Comparison of ENCODE assay signal across 15 cellular contexts in genomic region chr5:55668356-55668755, GRCh38. TPM values are rescaled to one million over a fixed set of nuclear protein-coding genes. Genes with fewer than 3 reads are reported as not detected.
DNase-seq lines count a peak whose midpoint lies in the region; ATAC-seq, FAIRE-seq and TF ChIP-seq lines count a peak whose summit lies in the region.
"Had no signal": no experiment of that assay in that cellular context is flagged by ENCODE, and none has a peak within 500 bp of the region (broad histone marks: within the 10 kb centered on the region; RNA-seq: fewer than 3 reads in every experiment).

No MANE protein-coding gene starts in this region.

- no peak for DNase-seq in activated naive CD8-positive, alpha-beta T cell treated with anti-CD3 and anti-CD28 coated beads, Interleukin-2, amount 10 ng/mL, durations not matched to agents 7 days and 5 days
- DNase-seq in activated naive CD8-positive, alpha-beta T cell treated with anti-CD3 and anti-CD28 coated beads, Interleukin-2, amount 50 U/mL, for 24 hours = no peak
- DNase-seq in germinal center (ENCODE audit: low spot score) (peak; percentile 17), urothelium cell line (ENCODE audit: low spot score) (peak; percentile 55), NCI-H82 treated with DMSO at 0.1 percent for 48 hours (lab: John Stamatoyannopoulos, UW; ENCODE audit: unreplicated experiment) (no peak), COLO668 (lab: John Stamatoyannopoulos, UW; ENCODE audit: unreplicated experiment) (no peak)
- DNase-seq in activated CD4-positive, alpha-beta T cell treated with anti-CD3 and anti-CD28 coated beads, Interleukin-2, amount 50 U/mL, for 1 hour = no peak
- DNase-seq: activated CD4-positive, alpha-beta T cell treated with anti-CD3 and anti-CD28 coated beads, Interleukin-2, amount 10 ng/mL, durations not matched to agents 24 days and 14 days; aorta; H9; immature natural killer cell; stimulated activated CD4-positive, alpha-beta T cell treated with anti-CD3 and anti-CD28 coated beads, Interleukin-12 subunit alpha, Interleukin-12 subunit beta, amount 100 ng/mL, for 4 hours had no signal

- H3K27me3 Mint-ChIP-seq in activated naive CD8-positive, alpha-beta T cell treated with anti-CD3 and anti-CD28 coated beads, Interleukin-2, amount 10 ng/mL, durations not matched to agents 7 days and 5 days = no peaks in the 10 kb centered on the region
- no peaks in the 10 kb centered on the region for H3K27me3 Mint-ChIP-seq in activated naive CD8-positive, alpha-beta T cell treated with anti-CD3 and anti-CD28 coated beads, Interleukin-2, amount 50 U/mL, for 24 hours
- H3K27me3 Mint-ChIP-seq: activated CD4-positive, alpha-beta T cell treated with anti-CD3 and anti-CD28 coated beads, Interleukin-2, amount 10 ng/mL, durations not matched to agents 24 days and 14 days; B cell had no signal

- POLR2A ChIA-PET in activated naive CD8-positive, alpha-beta T cell treated with anti-CD3 and anti-CD28 coated beads, Interleukin-2, amount 10 ng/mL, durations not matched to agents 7 days and 5 days (lab: Charles Lee) = no interaction called here

- H3K4me1 Mint-ChIP-seq in activated naive CD8-positive, alpha-beta T cell treated with anti-CD3 and anti-CD28 coated beads, Interleukin-2, amount 10 ng/mL, durations not matched to agents 7 days and 5 days = no peaks in the 10 kb centered on the region
- H3K4me1 Mint-ChIP-seq in activated naive CD8-positive, alpha-beta T cell treated with anti-CD3 and anti-CD28 coated beads, Interleukin-2, amount 50 U/mL, for 24 hours = no peaks in the 10 kb centered on the region
- H3K4me1 Mint-ChIP-seq: activated CD4-positive, alpha-beta T cell treated with anti-CD3 and anti-CD28 coated beads, Interleukin-2, amount 10 ng/mL, durations not matched to agents 24 days and 14 days; immature natural killer cell had no signal

- no peak overlapping the region for H3K4me3 Mint-ChIP-seq in activated naive CD8-positive, alpha-beta T cell treated with anti-CD3 and anti-CD28 coated beads, Interleukin-2, amount 10 ng/mL, durations not matched to agents 7 days and 5 days
- H3K4me3 Mint-ChIP-seq in activated naive CD8-positive, alpha-beta T cell treated with anti-CD3 and anti-CD28 coated beads, Interleukin-2, amount 50 U/mL, for 24 hours = no peak overlapping the region
- H3K4me3 Mint-ChIP-seq: activated CD4-positive, alpha-beta T cell treated with anti-CD3 and anti-CD28 coated beads, Interleukin-2, amount 10 ng/mL, durations not matched to agents 24 days and 14 days; B cell; H9; immature natural killer cell had no signal

- peaks cover 4% of the 10 kb centered on the region for H3K9me3 Mint-ChIP-seq in activated naive CD8-positive, alpha-beta T cell treated with anti-CD3 and anti-CD28 coated beads, Interleukin-2, amount 10 ng/mL, durations not matched to agents 7 days and 5 days
- H3K9me3 Mint-ChIP-seq in activated naive CD8-positive, alpha-beta T cell treated with anti-CD3 and anti-CD28 coated beads, Interleukin-2, amount 50 U/mL, for 24 hours = no peaks in the 10 kb centered on the region
- H3K9me3 Mint-ChIP-seq: activated CD4-positive, alpha-beta T cell treated with anti-CD3 and anti-CD28 coated beads, Interleukin-2, amount 10 ng/mL, durations not matched to agents 24 days and 14 days; H9; immature natural killer cell had no signal

- peaks cover 20% of the 10 kb centered on the region for H3K36me3 Mint-ChIP-seq in activated naive CD8-positive, alpha-beta T cell treated with anti-CD3 and anti-CD28 coated beads, Interleukin-2, amount 10 ng/mL, durations not matched to agents 7 days and 5 days
- H3K36me3 Mint-ChIP-seq in activated naive CD8-positive, alpha-beta T cell treated with anti-CD3 and anti-CD28 coated beads, Interleukin-2, amount 50 U/mL, for 24 hours (ENCODE audit: low read depth) = peaks cover 13% of the 10 kb centered on the region

- H3K27ac Mint-ChIP-seq in activated naive CD8-positive, alpha-beta T cell treated with anti-CD3 and anti-CD28 coated beads, Interleukin-2, amount 10 ng/mL, durations not matched to agents 7 days and 5 days = peak overlapping the region; percentile 23
- H3K27ac Mint-ChIP-seq in activated naive CD8-positive, alpha-beta T cell treated with anti-CD3 and anti-CD28 coated beads, Interleukin-2, amount 50 U/mL, for 24 hours = no peak overlapping the region
- H3K27ac Mint-ChIP-seq: activated CD4-positive, alpha-beta T cell treated with anti-CD3 and anti-CD28 coated beads, Interleukin-2, amount 10 ng/mL, durations not matched to agents 24 days and 14 days; B cell had no signal

- ATAC-seq in activated naive CD8-positive, alpha-beta T cell treated with anti-CD3 and anti-CD28 coated beads, Interleukin-2, amount 10 ng/mL, durations not matched to agents 7 days and 5 days (ENCODE audit: low read depth) = no peak
- no peak for ATAC-seq in activated naive CD8-positive, alpha-beta T cell treated with anti-CD3 and anti-CD28 coated beads, Interleukin-2, amount 50 U/mL, for 24 hours
- ATAC-seq in SK-N-SH treated with all-trans-retinoic acid at 6 μM for 48 hours = peak; percentile 99
- ATAC-seq: HepG2 had no signal

- no peak for FAIRE-seq in urothelium cell line (lab: Jason Lieb, UNC)
- FAIRE-seq: HepG2 had no signal

TF ChIP-seq in SK-N-SH treated with all-trans-retinoic acid at 6 μM for 48 hours, 23 proteins besides CTCF, POLR2A, EP300 and RAD21:
- no peak for TF ChIP-seq CSRNP3 (CRISPR knock-in tag; IDR thresholded peaks at IDR 0.05)
- TF ChIP-seq CREB5 (CRISPR knock-in tag; IDR thresholded peaks at IDR 0.05; ENCODE audit: low read depth) = 0 out of 2 replicates have a peak, but pooled peaks have one; percentile 11
- TF ChIP-seq ZFP30 (CRISPR knock-in tag; IDR thresholded peaks at IDR 0.05) = no peak
- TF ChIP-seq ISL1 (CRISPR knock-in tag; IDR thresholded peaks at IDR 0.05) = peak; percentile 83
- TF ChIP-seq ZC3H10 (CRISPR knock-in tag; IDR thresholded peaks at IDR 0.05) = no peak
- TF ChIP-seq OSR1 (CRISPR knock-in tag; IDR thresholded peaks at IDR 0.05) = no peak
- no peak for TF ChIP-seq ZFP3 (CRISPR knock-in tag; IDR thresholded peaks at IDR 0.05)
- no peak for TF ChIP-seq CSDC2 (CRISPR knock-in tag; IDR thresholded peaks at IDR 0.05)
- TF ChIP-seq POU6F1 (CRISPR knock-in tag; IDR thresholded peaks at IDR 0.05; ENCODE audit: borderline replicate concordance, low read depth) = no peak
- no peak for TF ChIP-seq SNAI2 (CRISPR knock-in tag; IDR thresholded peaks at IDR 0.05)
TF ChIP-seq in SK-N-SH treated with all-trans-retinoic acid at 6 μM for 48 hours: peak in this region for 2.

RNA-seq across cellular contexts. Expression of gene SLC38A9, which starts 43.8 kb away (rescaled TPM):
- 10 to 100 TPM; 25.6 to 27.6 TPM for total RNA-seq in activated naive CD8-positive, alpha-beta T cell treated with anti-CD3 and anti-CD28 coated beads, Interleukin-2, amount 10 ng/mL, durations not matched to agents 7 days and 5 days

Comparison
In these comparisons a context has a peak if more than half of its experiments do, and no peak if none do; other contexts are left out.
1. DNase-seq: peak in germinal center (single experiment) and urothelium cell line (single experiment); none in activated naive CD8-positive, alpha-beta T cell treated with anti-CD3 and anti-CD28 coated beads, Interleukin-2, amount 10 ng/mL, durations not matched to agents 7 days and 5 days (single experiment), activated naive CD8-positive, alpha-beta T cell treated with anti-CD3 and anti-CD28 coated beads, Interleukin-2, amount 50 U/mL, for 24 hours (single experiment), NCI-H82 treated with DMSO at 0.1 percent for 48 hours (single experiment), activated CD4-positive, alpha-beta T cell treated with anti-CD3 and anti-CD28 coated beads, Interleukin-2, amount 50 U/mL, for 1 hour (single experiment) and COLO668 (single experiment).